In the genomic region with DNA sequence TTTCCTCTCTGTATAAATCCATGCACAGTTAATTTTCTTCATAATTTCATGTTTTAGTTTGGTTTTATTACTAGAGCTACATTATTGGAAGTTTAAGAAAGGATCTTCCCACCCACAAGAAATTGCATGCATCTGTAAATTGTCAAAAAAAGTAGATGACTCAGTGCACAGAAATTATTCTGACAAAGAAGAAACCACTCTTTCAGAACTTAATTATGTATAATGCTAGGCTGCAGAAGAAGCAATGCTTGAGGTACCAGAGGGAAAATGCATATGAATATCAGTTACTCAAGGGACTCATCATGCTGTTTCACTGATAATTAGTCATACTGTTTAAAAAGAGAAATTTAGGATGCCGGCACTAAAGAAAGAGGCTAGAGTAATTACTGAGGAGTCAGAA, we compare ENCODE assay signal across 1 cellular context.
TF ChIP-seq lines count a peak whose summit lies in the region.

No MANE protein-coding gene starts in this region.

TF ChIP-seq in WTC11, 78 proteins besides CTCF, POLR2A, EP300 and RAD21 (continued from another document):
- TF ChIP-seq, protein P1, sequence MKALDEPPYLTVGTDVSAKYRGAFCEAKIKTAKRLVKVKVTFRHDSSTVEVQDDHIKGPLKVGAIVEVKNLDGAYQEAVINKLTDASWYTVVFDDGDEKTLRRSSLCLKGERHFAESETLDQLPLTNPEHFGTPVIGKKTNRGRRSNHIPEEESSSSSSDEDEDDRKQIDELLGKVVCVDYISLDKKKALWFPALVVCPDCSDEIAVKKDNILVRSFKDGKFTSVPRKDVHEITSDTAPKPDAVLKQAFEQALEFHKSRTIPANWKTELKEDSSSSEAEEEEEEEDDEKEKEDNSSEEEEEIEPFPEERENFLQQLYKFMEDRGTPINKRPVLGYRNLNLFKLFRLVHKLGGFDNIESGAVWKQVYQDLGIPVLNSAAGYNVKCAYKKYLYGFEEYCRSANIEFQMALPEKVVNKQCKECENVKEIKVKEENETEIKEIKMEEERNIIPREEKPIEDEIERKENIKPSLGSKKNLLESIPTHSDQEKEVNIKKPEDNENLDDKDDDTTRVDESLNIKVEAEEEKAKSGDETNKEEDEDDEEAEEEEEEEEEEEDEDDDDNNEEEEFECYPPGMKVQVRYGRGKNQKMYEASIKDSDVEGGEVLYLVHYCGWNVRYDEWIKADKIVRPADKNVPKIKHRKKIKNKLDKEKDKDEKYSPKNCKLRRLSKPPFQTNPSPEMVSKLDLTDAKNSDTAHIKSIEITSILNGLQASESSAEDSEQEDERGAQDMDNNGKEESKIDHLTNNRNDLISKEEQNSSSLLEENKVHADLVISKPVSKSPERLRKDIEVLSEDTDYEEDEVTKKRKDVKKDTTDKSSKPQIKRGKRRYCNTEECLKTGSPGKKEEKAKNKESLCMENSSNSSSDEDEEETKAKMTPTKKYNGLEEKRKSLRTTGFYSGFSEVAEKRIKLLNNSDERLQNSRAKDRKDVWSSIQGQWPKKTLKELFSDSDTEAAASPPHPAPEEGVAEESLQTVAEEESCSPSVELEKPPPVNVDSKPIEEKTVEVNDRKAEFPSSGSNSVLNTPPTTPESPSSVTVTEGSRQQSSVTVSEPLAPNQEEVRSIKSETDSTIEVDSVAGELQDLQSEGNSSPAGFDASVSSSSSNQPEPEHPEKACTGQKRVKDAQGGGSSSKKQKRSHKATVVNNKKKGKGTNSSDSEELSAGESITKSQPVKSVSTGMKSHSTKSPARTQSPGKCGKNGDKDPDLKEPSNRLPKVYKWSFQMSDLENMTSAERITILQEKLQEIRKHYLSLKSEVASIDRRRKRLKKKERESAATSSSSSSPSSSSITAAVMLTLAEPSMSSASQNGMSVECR (CRISPR knock-in tag; IDR thresholded peaks at IDR 0.05; ENCODE audit: borderline replicate concordance), result no peak
TF ChIP-seq in WTC11: peak in this region for 0.
